29 cellular contexts compared by ENCODE assay signal in genomic region chr2:73919596-73920228, GRCh38. TPM values are rescaled to one million over a fixed set of nuclear protein-coding genes. Genes with fewer than 3 reads are reported as not detected.
"Had no signal": no experiment of that assay in that cellular context is flagged by ENCODE, and none has a peak within 500 bp of the region (broad histone marks: within the 10 kb centered on the region; RNA-seq: fewer than 3 reads in every experiment).

No MANE protein-coding gene starts in this region.

- FAIRE-seq: islet of Langerhans, small intestine had no signal

- H3K36me3 ChIP-seq: heart right ventricle, left lung, prostate gland, vagina had no signal

- H3K9me3 ChIP-seq: heart right ventricle, left lung, mucosa of descending colon, prostate gland, thoracic aorta, vagina had no signal

- H3K9me3 Mint-ChIP-seq: mesothelial cell of epicardium, naive B cell, nephron progenitor cell had no signal

- DNase-seq: cerebellar nuclear complex; cortex of kidney; dorsolateral prefrontal cortex; effector CD4-positive, alpha-beta T cell; foreskin keratinocyte; glutamatergic neuron; heart right ventricle; hippocampal formation; left cardiac atrium; left lung; mesenchymal stem cell; mucosa of descending colon; naive B cell; nephron progenitor cell; nucleus accumbens; right cardiac atrium; small intestine; stimulated activated CD4-positive, alpha-beta T cell treated with anti-CD3 and anti-CD28 coated beads, Interleukin-15, amount 100 ng/mL, for 24 hours; stimulated activated CD4-positive, alpha-beta T cell treated with anti-CD3 and anti-CD28 coated beads, Interleukin-2, amount 100 ng/mL, for 48 hours; stimulated activated naive CD4-positive, alpha-beta T cell; trophoblast cell had no signal

- H3K27me3 ChIP-seq: foreskin keratinocyte, vagina had no signal

- H3K36me3 Mint-ChIP-seq: mesothelial cell of epicardium, naive B cell had no signal

- ATAC-seq: esophagus mucosa, foreskin keratinocyte, heart right ventricle, left cardiac atrium, left lung, mucosa of descending colon, right cardiac atrium had no signal

- H3K27ac ChIP-seq: dorsolateral prefrontal cortex, epithelial cell of prostate, foreskin keratinocyte, heart right ventricle, left lung, prostate gland, thoracic aorta, vagina had no signal

- H3K27ac Mint-ChIP-seq: mesothelial cell of epicardium, nephron progenitor cell had no signal

- H3K4me1 ChIP-seq: foreskin keratinocyte, heart right ventricle, prostate gland, vagina had no signal

- H3K4me1 Mint-ChIP-seq: mesothelial cell of epicardium had no signal

- H3K4me3 Mint-ChIP-seq: mesothelial cell of epicardium, naive B cell, nephron progenitor cell had no signal

- H3K4me3 ChIP-seq: dorsolateral prefrontal cortex, heart right ventricle, left lung, mucosa of descending colon, prostate gland, thoracic aorta, vagina had no signal

RNA-seq across cellular contexts. Expression of gene ACTG2, which starts 26.9 kb away (rescaled TPM):
- total RNA-seq: lung microvascular endothelial cell had no signal
